Comparison of ENCODE assay signal across 8 cellular contexts in the genomic region with DNA sequence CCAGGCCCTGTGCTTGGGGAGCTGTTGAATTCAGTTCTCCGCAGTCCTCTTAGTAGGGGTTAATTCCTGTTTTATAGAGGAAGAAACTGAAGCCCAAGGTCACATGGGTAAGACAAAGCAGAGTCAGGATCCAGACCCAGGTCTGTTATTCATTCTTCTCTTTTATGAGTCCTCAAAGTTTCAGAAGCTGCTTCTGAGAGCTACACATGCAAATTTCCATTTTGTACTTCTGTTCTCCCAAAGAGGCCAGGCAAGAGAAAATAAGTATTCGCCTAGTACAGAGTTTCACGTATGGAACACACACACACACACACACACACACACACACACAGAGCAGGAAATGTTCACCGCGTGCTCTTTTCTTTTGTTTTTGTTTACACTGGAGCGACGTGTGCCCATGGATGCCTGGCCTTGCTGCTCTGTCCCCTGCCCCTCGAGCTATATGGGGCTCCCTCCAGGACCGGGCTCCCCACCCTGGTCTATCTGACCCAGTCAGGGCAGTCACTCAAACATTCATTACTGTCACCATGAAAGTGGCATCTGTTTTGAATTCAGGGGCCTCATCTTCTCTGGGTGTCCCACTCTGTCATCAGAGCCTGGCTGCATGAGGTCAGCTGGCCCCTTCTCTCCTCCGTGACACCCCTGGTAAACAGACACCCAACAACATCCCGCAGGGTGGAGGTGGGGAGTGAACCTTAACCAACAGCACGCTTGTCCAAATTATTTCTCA.
DNase-seq lines count a peak whose midpoint lies in the region; ATAC-seq, FAIRE-seq and TF ChIP-seq lines count a peak whose summit lies in the region.

No MANE protein-coding gene starts in this region.

- TF ChIP-seq CTCF in GM10248 (IDR thresholded peaks at IDR 0.05; ENCODE audit: control extremely low read depth, extremely low read depth, low read depth, missing control alignments) (no peak), endothelial cell of umbilical vein (IDR thresholded peaks at IDR 0.05; ENCODE audit: extremely low read depth in 1 of 2, insufficient read depth in 1 of 2, low read depth in 1 of 2, low read length in 2 of 2) (no peak), upper lobe of right lung (IDR thresholded peaks at IDR 0.05) (no peak)

- H3K9ac ChIP-seq in endothelial cell of umbilical vein (replicated peaks; ENCODE audit: extremely low read depth, insufficient read depth, low read length) = no peak overlapping the region

- TF ChIP-seq POLR2A in endothelial cell of umbilical vein (IDR thresholded peaks at IDR 0.05; ENCODE audit: low read depth, low read length) = no peak

- DNase-seq in GM10248 (ENCODE audit: extremely low spot score) (peak; percentile 71), endothelial cell of umbilical vein (ENCODE audit: low read depth, low spot score) (peak; percentile 22), upper lobe of right lung (no peak), SW 1271 (lab: John Stamatoyannopoulos, UW) (no peak), T-helper 9 cell (no peak)
- DNase-seq in effector CD4-positive, alpha-beta T cell = no peak

- dilution Hi-C loops in endothelial cell of umbilical vein (cut with MboI; ENCODE audit: extremely low pct_ligation_motif_present, low sequenced_read_pairs) = no loop called here

- ATAC-seq in GM21423 (IDR thresholded peaks at IDR 0.05; ENCODE audit: unreplicated experiment) (peak; percentile 91), HG03558 (IDR thresholded peaks at IDR 0.05; ENCODE audit: extremely low read depth, unreplicated experiment) (peak; percentile 88), upper lobe of right lung (peak; percentile 64)

- no peak overlapping the region for H2AFZ ChIP-seq in endothelial cell of umbilical vein (ENCODE audit: low read depth, low read length)

- H3K4me1 ChIP-seq in endothelial cell of umbilical vein (ENCODE audit: control insufficient read depth, extremely low read depth, insufficient read depth, low read length) = no peaks in the 10 kb centered on the region
- peaks cover 52% of the 10 kb centered on the region for H3K4me1 ChIP-seq in upper lobe of right lung

- H3K27ac ChIP-seq in endothelial cell of umbilical vein (ENCODE audit: insufficient read depth, low read depth, low read length) = no peak overlapping the region
- H3K27ac ChIP-seq in upper lobe of right lung = peak overlapping the region; percentile 2

- no peaks in the 10 kb centered on the region for H3K79me2 ChIP-seq in endothelial cell of umbilical vein (ENCODE audit: control insufficient read depth, insufficient read depth, low read length)

- H3K4me3 ChIP-seq in endothelial cell of umbilical vein (replicated peaks in 1 of 3; ENCODE audit: insufficient read depth in 1 of 3, low read depth in 1 of 3, low read length in 3 of 3) (no peak overlapping the region), upper lobe of right lung (no peak overlapping the region)

- no TSS peak for BruUV-seq in endothelial cell of umbilical vein (replicated peaks; lab: Mats Ljungman, UMichigan)

- no peaks in the 10 kb centered on the region for H3K9me1 ChIP-seq in endothelial cell of umbilical vein (replicated peaks; ENCODE audit: control insufficient read depth, extremely low read depth, insufficient read depth, low read length)

- POLR2A ChIA-PET in GM10248 (lab: Yijun Ruan, JAX) (no interaction called here), endothelial cell of umbilical vein (lab: Charles Lee) (interaction anchor here (0.6 kb wide), 1 partner anchor 1533 kb away, joined by 3 read pairs; no protein-coding TSS in a partner anchor)

- H3K27me3 ChIP-seq in endothelial cell of umbilical vein (ENCODE audit: control insufficient read depth in 2 of 2, insufficient read depth in 2 of 2, low read length in 2 of 2) (no peaks in the 10 kb centered on the region), upper lobe of right lung (no peaks in the 10 kb centered on the region)

- no peaks in the 10 kb centered on the region for H4K20me1 ChIP-seq in endothelial cell of umbilical vein (replicated peaks; ENCODE audit: control insufficient read depth, extremely low read depth, insufficient read depth, low read length)

- intact Hi-C loops in endothelial cell of umbilical vein (cut with micrococcal nuclease) (no loop called here), upper lobe of right lung (cut with DNase I) (no loop called here)

- H3K36me3 ChIP-seq in endothelial cell of umbilical vein (ENCODE audit: control insufficient read depth in 2 of 2, extremely low read depth in 1 of 2, insufficient read depth in 2 of 2, low read length in 2 of 2) = no peaks in the 10 kb centered on the region
- no peaks in the 10 kb centered on the region for H3K36me3 ChIP-seq in upper lobe of right lung

- FAIRE-seq in endothelial cell of umbilical vein (lab: Jason Lieb, UNC) = no peak

- CTCF ChIA-PET in GM10248 (lab: Yijun Ruan, JAX) (interaction anchor here (1.0 kb wide), 1 partner anchor 36 kb away, joined by 3 read pairs; no protein-coding TSS in a partner anchor), endothelial cell of umbilical vein (lab: Charles Lee) (interaction anchor here (1.2 kb wide), 1 partner anchor 61 kb away, joined by 3 read pairs; no protein-coding TSS in a partner anchor)

- no peaks in the 10 kb centered on the region for H3K9me3 ChIP-seq in endothelial cell of umbilical vein (replicated peaks; ENCODE audit: control insufficient read depth, insufficient read depth, low read length)
- H3K9me3 ChIP-seq in upper lobe of right lung = no peaks in the 10 kb centered on the region

- no peak overlapping the region for H3K4me2 ChIP-seq in endothelial cell of umbilical vein (ENCODE audit: insufficient read depth, low read length)

TF ChIP-seq in endothelial cell of umbilical vein, 7 proteins besides CTCF, POLR2A, EP300 and RAD21:
- TF ChIP-seq FOS (IDR thresholded peaks at IDR 0.05; ENCODE audit: borderline replicate concordance, insufficient read depth, low read length) = no peak
- TF ChIP-seq, protein P1, sequence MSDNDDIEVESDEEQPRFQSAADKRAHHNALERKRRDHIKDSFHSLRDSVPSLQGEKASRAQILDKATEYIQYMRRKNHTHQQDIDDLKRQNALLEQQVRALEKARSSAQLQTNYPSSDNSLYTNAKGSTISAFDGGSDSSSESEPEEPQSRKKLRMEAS (IDR thresholded peaks at IDR 0.05; ENCODE audit: insufficient read depth, insufficient read length) = no peak
- no peak for TF ChIP-seq JUN (IDR thresholded peaks at IDR 0.05; ENCODE audit: borderline replicate concordance, insufficient read depth, insufficient read length, low read depth)
- no peak for TF ChIP-seq POLR2AphosphoS5 (IDR thresholded peaks at IDR 0.05; ENCODE audit: insufficient read depth, low read depth, low read length)
- no peak for TF ChIP-seq MYC (IDR thresholded peaks at IDR 0.05; ENCODE audit: low read depth, low read length)
- TF ChIP-seq EZH2 (IDR thresholded peaks at IDR 0.05; ENCODE audit: borderline replicate concordance, low read depth, low read length, severe bottlenecking) = no peak
- TF ChIP-seq GATA2 (IDR thresholded peaks at IDR 0.05; ENCODE audit: insufficient read depth, insufficient read length, low read depth, low read length) = no peak

Comparison
In these comparisons a context has a peak if more than half of its experiments do, and no peak if none do; other contexts are left out.
1. DNase-seq: peak in GM10248 (single experiment) and endothelial cell of umbilical vein (single experiment); none in upper lobe of right lung (single experiment), SW 1271 (0 of 2), T-helper 9 cell (single experiment) and effector CD4-positive, alpha-beta T cell (single experiment).
2. Peak in every context shown above with its lines, with median percentiles within 50 percentile points of each other: ATAC-seq.